In the genomic region with DNA sequence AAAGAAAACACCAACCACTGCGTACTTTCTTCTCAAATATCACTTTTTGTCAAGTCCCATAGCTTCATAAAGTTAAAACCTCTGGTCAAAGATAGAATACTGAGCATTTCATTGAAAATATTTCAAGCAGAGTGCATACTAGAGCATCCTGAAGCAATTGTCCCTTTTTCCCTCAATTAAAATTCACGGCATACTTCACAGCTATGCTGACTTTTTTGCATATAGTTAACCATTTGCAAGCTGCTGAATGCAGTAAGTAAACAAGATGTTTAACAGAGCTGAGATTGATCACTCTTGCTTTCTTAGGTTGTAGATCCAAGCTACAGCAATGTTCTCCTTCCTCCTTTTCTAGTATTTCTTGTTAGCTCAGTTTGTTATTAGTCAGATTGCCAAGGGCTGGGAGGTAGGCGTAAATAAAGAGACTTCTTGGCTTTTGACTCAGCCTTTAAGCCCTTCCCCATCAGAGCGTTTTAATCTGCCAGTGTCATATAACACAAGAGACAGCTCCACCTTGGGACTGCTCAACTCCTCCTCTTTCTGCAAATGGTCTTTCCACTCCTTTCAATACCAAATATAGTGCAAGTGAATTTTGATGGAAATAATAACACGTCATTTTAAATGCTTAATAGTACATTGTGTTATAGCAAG, we compare ENCODE assay signal across 1 cellular context.
TF ChIP-seq lines count a peak whose summit lies in the region.

TSS of gene SLITRK6 (minus strand) at position 421 of the 648 bp plus-strand sequence. CDS start 2,911 bp downstream, outside the sequence.

TF ChIP-seq in H1, 55 proteins besides CTCF, POLR2A, EP300 and RAD21:
- TF ChIP-seq BACH1 (IDR thresholded peaks at IDR 0.05; ENCODE audit: low read length) = no peak
- no peak for TF ChIP-seq JUN (IDR thresholded peaks at IDR 0.05; ENCODE audit: low read depth, low read length)
- no peak for TF ChIP-seq POU5F1 (IDR thresholded peaks at IDR 0.05; ENCODE audit: low read depth, low read length)
- no peak for TF ChIP-seq EZH2 (IDR thresholded peaks at IDR 0.05; ENCODE audit: low read depth, low read length, severe bottlenecking)
